Comparison of ENCODE assay signal across 30 cellular contexts in genomic region chr16:15971435-15971805, GRCh38. TPM values are rescaled to one million over a fixed set of nuclear protein-coding genes. Genes with fewer than 3 reads are reported as not detected.
DNase-seq lines count a peak whose midpoint lies in the region; FAIRE-seq and TF ChIP-seq lines count a peak whose summit lies in the region.
"Had no signal": no experiment of that assay in that cellular context is flagged by ENCODE, and none has a peak within 500 bp of the region (broad histone marks: within the 10 kb centered on the region; RNA-seq: fewer than 3 reads in every experiment).

No MANE protein-coding gene starts in this region.

- no peak overlapping the region for H3K56ac ChIP-seq in H1 (replicated peaks; ENCODE audit: insufficient read length, low read depth, low read length)

- H3K4me3 ChIP-seq in AG04450 (ENCODE audit: low read depth, low read length): no peak overlapping the region
- H3K4me3 ChIP-seq in HUES64 (ENCODE audit: low read length): peak overlapping the region; percentile 41
- peak overlapping the region in 3 of 4 experiments; percentile 20 to 40 (median 20); a peak in 4 of 8 replicates for H3K4me3 ChIP-seq in H1 (ENCODE audit: extremely low read depth in 1 of 4, insufficient read depth in 2 of 4, low read depth in 3 of 4, low read length in 4 of 4)
- no peak overlapping the region for H3K4me3 ChIP-seq in mesenchymal stem cell (ENCODE audit: insufficient read depth in 1 of 2, low read depth in 1 of 2, low read length in 2 of 2)
- H3K4me3 ChIP-seq: A549, dorsolateral prefrontal cortex, left ventricle myocardium inferior had no signal

- no peak overlapping the region for H3K27ac Mint-ChIP-seq in activated CD4-positive, alpha-beta memory T cell treated with anti-CD3 and anti-CD28 coated beads for 36 hours
- H3K27ac Mint-ChIP-seq: T-helper 17 cell had no signal

- peaks cover 5% of the 10 kb centered on the region for H3K23me2 ChIP-seq in H1 (ENCODE audit: low read depth, low read length)

- H3K36me3 ChIP-seq in HUES64 (ENCODE audit: insufficient read depth, low read length) (peaks cover 5% of the 10 kb centered on the region; the same call in 1 of the 2 replicates), H1 (ENCODE audit: control insufficient read depth in 2 of 4, insufficient read depth in 4 of 4, low read length in 3 of 4) (peaks cover 0 to 9% (median 3%) of the 10 kb centered on the region in 4 experiments; a peak in 2 of 8 replicates), mesenchymal stem cell (ENCODE audit: control insufficient read depth in 1 of 2, insufficient read depth in 2 of 2, low read depth in 1 of 2, low read length in 2 of 2) (peaks cover 0 to 12% of the 10 kb centered on the region in 2 experiments)
- H3K36me3 ChIP-seq: brain microvascular endothelial cell had no signal

- peaks cover 42% of the 10 kb centered on the region for H3K4me1 Mint-ChIP-seq in activated CD4-positive, alpha-beta memory T cell treated with anti-CD3 and anti-CD28 coated beads for 36 hours (ENCODE audit: low read depth)

- TF ChIP-seq CTCF in AG04450 (IDR thresholded peaks at IDR 0.05; ENCODE audit: low read depth, low read length): no peak
- TF ChIP-seq CTCF in H1 (IDR thresholded peaks at IDR 0.05; ENCODE audit: control extremely low read depth in 1 of 3, insufficient read depth in 1 of 3, low read depth in 1 of 3, low read length in 3 of 3): no peak

- H2AFZ ChIP-seq in H1 (ENCODE audit: low read length) (no peak overlapping the region), mesenchymal stem cell (ENCODE audit: low read depth, low read length) (no peak overlapping the region)

- no peaks in the 10 kb centered on the region for H3K27me3 Mint-ChIP-seq in activated CD4-positive, alpha-beta memory T cell treated with anti-CD3 and anti-CD28 coated beads for 36 hours
- H3K27me3 Mint-ChIP-seq: CD4-positive, CD25-positive, alpha-beta regulatory T cell; naive thymus-derived CD4-positive, alpha-beta T cell; T-helper 17 cell had no signal

- H3K4me2 ChIP-seq in H1 (ENCODE audit: insufficient read depth in 1 of 2, low read depth in 2 of 2, low read length in 2 of 2) (peak overlapping the region; percentile 48 to 66), mesenchymal stem cell (ENCODE audit: low read length, poor library complexity, severe bottlenecking) (no peak overlapping the region)
- H3K4me2 ChIP-seq: A549, KMS-11 had no signal

- H3K14ac ChIP-seq in H1 (ENCODE audit: insufficient read length) (no peak overlapping the region), mesenchymal stem cell (ENCODE audit: low read length in 2 of 2) (no peak overlapping the region)

- H3K4me1 ChIP-seq in HUES64 (ENCODE audit: insufficient read depth, low read length) (peaks cover 21% of the 10 kb centered on the region), H1 (replicated peaks in 1 of 4; ENCODE audit: control insufficient read depth in 3 of 4, insufficient read depth in 4 of 4, low read length in 3 of 4) (peaks cover 9 to 24% (median 17%) of the 10 kb centered on the region in 4 experiments), mesenchymal stem cell (ENCODE audit: control insufficient read depth, insufficient read depth, low read depth, low read length) (peaks cover 7% of the 10 kb centered on the region)

- peaks cover 25% of the 10 kb centered on the region for H3K9me3 Mint-ChIP-seq in activated CD4-positive, alpha-beta memory T cell treated with anti-CD3 and anti-CD28 coated beads for 36 hours

- no peak for TF ChIP-seq RAD21 in H1 (IDR thresholded peaks at IDR 0.05 in 1 of 2, conservative IDR thresholded peaks at IDR 0.05 in 1 of 2; ENCODE audit: low read depth in 2 of 2, low read length in 2 of 2)

- no peak overlapping the region for H3K23ac ChIP-seq in H1 (ENCODE audit: insufficient read length)
- no peak overlapping the region for H3K23ac ChIP-seq in mesenchymal stem cell (ENCODE audit: low read length in 2 of 2)

- H2BK15ac ChIP-seq in H1 (ENCODE audit: low read length) (no peak overlapping the region), mesenchymal stem cell (ENCODE audit: low read depth, poor library complexity, severe bottlenecking) (no peak overlapping the region)

- no peak overlapping the region for H3K4me3 Mint-ChIP-seq in activated CD4-positive, alpha-beta memory T cell treated with anti-CD3 and anti-CD28 coated beads for 36 hours
- H3K4me3 Mint-ChIP-seq: CD4-positive, CD25-positive, alpha-beta regulatory T cell; T-helper 17 cell had no signal

- H3K4ac ChIP-seq in H1 (replicated peaks; ENCODE audit: insufficient read length, low read depth, low read length) (no peak overlapping the region), mesenchymal stem cell (ENCODE audit: low read depth in 1 of 2, low read length in 2 of 2) (no peak overlapping the region)

- H3K9me3 ChIP-seq in AG04450 (ENCODE audit: control insufficient read depth, insufficient read depth, low read length): peaks cover 4% of the 10 kb centered on the region; the same call in 1 of the 2 replicates
- H3K9me3 ChIP-seq in HUES64 (ENCODE audit: insufficient read depth, low read depth, low read length): peaks cover 7% of the 10 kb centered on the region
- peaks cover 5 to 6% of the 10 kb centered on the region in 2 experiments; a peak in 2 of 4 replicates for H3K9me3 ChIP-seq in H1 (ENCODE audit: insufficient read depth in 2 of 2, low read depth in 1 of 2, low read length in 1 of 2)
- peaks cover 11% of the 10 kb centered on the region for H3K9me3 ChIP-seq in mesenchymal stem cell (ENCODE audit: control insufficient read depth, low read length)

- FAIRE-seq in H1 (lab: Jason Lieb, UNC): no peak
- FAIRE-seq: A549, HTR-8/SVneo, keratinocyte, TTC549 had no signal

- peak overlapping the region; percentile 82; the same call in 1 of the 2 replicates for H3K18ac ChIP-seq in H1 (ENCODE audit: extremely low read depth, low read length)
- peak overlapping the region in 1 of 2 experiments; percentile 47 for H3K18ac ChIP-seq in mesenchymal stem cell (ENCODE audit: low read depth in 1 of 2, low read length in 2 of 2)

- H3K27ac ChIP-seq in AG04450 (ENCODE audit: low read depth, low read length): peak overlapping the region; percentile 82
- H3K27ac ChIP-seq in HUES64 (ENCODE audit: low read depth, low read length): peak overlapping the region; percentile 98
- H3K27ac ChIP-seq in H1 (ENCODE audit: low read depth, low read length): peak overlapping the region; percentile 84
- peak overlapping the region; percentile 21 for H3K27ac ChIP-seq in mesenchymal stem cell (ENCODE audit: low read length, poor library complexity, severe bottlenecking)
- H3K27ac ChIP-seq: brain microvascular endothelial cell, dorsolateral prefrontal cortex, KMS-11, left ventricle myocardium inferior had no signal

- H2BK12ac ChIP-seq in H1 (ENCODE audit: low read depth, low read length) (peak overlapping the region; percentile 97), mesenchymal stem cell (ENCODE audit: low read length in 2 of 2) (no peak overlapping the region)

- peaks cover 28% of the 10 kb centered on the region for H3K36me3 Mint-ChIP-seq in activated CD4-positive, alpha-beta memory T cell treated with anti-CD3 and anti-CD28 coated beads for 36 hours

- H3K9ac ChIP-seq in HUES64 (ENCODE audit: low read depth, low read length) (peak overlapping the region; percentile 70), H1 (replicated peaks in 1 of 4; ENCODE audit: extremely low read depth in 1 of 4, low read depth in 3 of 4, low read length in 3 of 4) (peak overlapping the region in 3 of 4 experiments; percentile 3 to 23 (median 20); a peak in 4 of 7 replicates), mesenchymal stem cell (ENCODE audit: low read length) (no peak overlapping the region)
- H3K9ac ChIP-seq: KMS-11 had no signal

- POLR2A ChIA-PET in AG04450 (lab: Yijun Ruan, JAX): no interaction called here
- POLR2A ChIA-PET in H1 (lab: Charles Lee; ENCODE audit: partially characterized antibody): interaction anchor here (1.0 to 2.9 kb wide), 8 partner anchors 9 to 85 kb away, joined by 3 to 19 read pairs (median 7); partner anchors contain the start of gene CEP20
- POLR2A ChIA-PET in activated CD4-positive, alpha-beta memory T cell treated with anti-CD3 and anti-CD28 coated beads for 36 hours (lab: Charles Lee): no interaction called here

- H4K8ac ChIP-seq in H1 (ENCODE audit: extremely low read depth, insufficient read depth, low read length) (no peak overlapping the region), mesenchymal stem cell (ENCODE audit: low read length) (no peak overlapping the region)

- DNase-seq in AG04450 (ENCODE audit: low read depth, low spot score): no peak
- peak in 1 of 2 experiments; percentile 38 for DNase-seq in H1 (ENCODE audit: low read depth in 1 of 2, low spot score in 2 of 2)
- DNase-seq in mesenchymal stem cell: no peak
- DNase-seq in posterior cingulate gyrus: no peak
- no peak for DNase-seq in activated CD4-positive, alpha-beta memory T cell treated with anti-CD3 and anti-CD28 coated beads for 36 hours
- no peak for DNase-seq in 8988T
- DNase-seq in NCI-H1436 (lab: John Stamatoyannopoulos, UW): no peak
- DNase-seq: activated naive CD4-positive, alpha-beta T cell treated with Interleukin-2 at 50 U/mL for 16 hours; AML-193; brain microvascular endothelial cell; CD4-positive, CD25-positive, alpha-beta regulatory T cell; cerebellar nuclear complex; DMS79 treated with DMSO at 0.1 percent for 48 hours; dorsolateral prefrontal cortex; GF-D8; left ventricle myocardium inferior; MM.1S; naive thymus-derived CD4-positive, alpha-beta T cell; NCI-H1417; NCI-H2029 treated with DMSO at 0.1 percent for 48 hours; NCI-H524 treated with DMSO at 0.1 percent for 48 hours; NK-92 treated with Interleukin-12 subunit alpha and Interleukin-12 subunit beta, amount 100 ng/mL, for 24 hours; stimulated activated CD4-positive, alpha-beta T cell treated with anti-CD3 and anti-CD28 coated beads, Interleukin-4, amount 100 ng/mL, for 1 hour; T-helper 17 cell had no signal

- peaks cover 21 to 80% of the 10 kb centered on the region in 2 experiments for H3K79me2 ChIP-seq in H1 (ENCODE audit: control insufficient read depth in 1 of 2, insufficient read depth in 2 of 2, low read length in 2 of 2)

- TF ChIP-seq POLR2A in H1 (IDR thresholded peaks at IDR 0.05; ENCODE audit: control extremely low read depth in 1 of 2, low read depth in 2 of 2, low read length in 2 of 2): no peak

- H4K5ac ChIP-seq in H1 (ENCODE audit: insufficient read length, low read depth, low read length): no peak overlapping the region

- peaks cover 0 to 10% of the 10 kb centered on the region in 2 experiments for H4K20me1 ChIP-seq in H1 (replicated peaks in 1 of 2; ENCODE audit: control insufficient read depth in 1 of 2, insufficient read depth in 2 of 2, low read length in 2 of 2)

- H4K91ac ChIP-seq in H1 (replicated peaks; ENCODE audit: insufficient read length, low read length) (peak overlapping the region; percentile 19), mesenchymal stem cell (ENCODE audit: low read length) (no peak overlapping the region)

- intact Hi-C loops in posterior cingulate gyrus (cut with DNase I): no loop called here
- intact Hi-C loops in activated CD4-positive, alpha-beta memory T cell treated with anti-CD3 and anti-CD28 coated beads for 36 hours (cut with micrococcal nuclease): no loop called here

- H3K79me1 ChIP-seq in H1 (ENCODE audit: low read depth, low read length): peaks cover 26% of the 10 kb centered on the region
- H3K79me1 ChIP-seq in mesenchymal stem cell (replicated peaks; ENCODE audit: low read length, poor library complexity, severe bottlenecking): peaks cover 28% of the 10 kb centered on the region

- H2BK5ac ChIP-seq in H1 (ENCODE audit: low read depth, low read length) (peak overlapping the region; percentile 85; the same call in 1 of the 2 replicates), mesenchymal stem cell (ENCODE audit: low read depth, low read length, poor library complexity, severe bottlenecking) (no peak overlapping the region)

- peak overlapping the region; percentile 41; the same call in 1 of the 2 replicates for H2BK20ac ChIP-seq in H1 (ENCODE audit: low read length)

- CTCF ChIA-PET in AG04450 (lab: Charles Lee) (no interaction called here), H1 (lab: Charles Lee; ENCODE audit: partially characterized antibody) (interaction anchor here (0.8 kb wide), 1 partner anchor 15 kb away, joined by 3 read pairs; no protein-coding TSS in a partner anchor)
- CTCF ChIA-PET in activated CD4-positive, alpha-beta memory T cell treated with anti-CD3 and anti-CD28 coated beads for 36 hours (lab: Charles Lee): no interaction called here

- no peak for TF ChIP-seq EP300 in H1 (IDR thresholded peaks at IDR 0.05; ENCODE audit: borderline replicate concordance in 1 of 2, low read depth in 2 of 2, low read length in 2 of 2)

- H2BK120ac ChIP-seq in H1 (replicated peaks; ENCODE audit: low read depth, low read length) (no peak overlapping the region), mesenchymal stem cell (ENCODE audit: low read depth, low read length) (no peak overlapping the region)

- H3K27me3 ChIP-seq in AG04450 (ENCODE audit: control insufficient read depth, insufficient read depth, low read length) (no peaks in the 10 kb centered on the region), HUES64 (ENCODE audit: insufficient read depth, low read length) (no peaks in the 10 kb centered on the region), H1 (replicated peaks in 1 of 4; ENCODE audit: control insufficient read depth in 3 of 4, extremely low read depth in 1 of 4, insufficient read depth in 3 of 4, low read length in 3 of 4) (no peaks in the 10 kb centered on the region), mesenchymal stem cell (ENCODE audit: control insufficient read depth in 1 of 2, insufficient read depth in 1 of 2, low read length in 2 of 2) (no peaks in the 10 kb centered on the region)
- H3K27me3 ChIP-seq: brain microvascular endothelial cell, dorsolateral prefrontal cortex had no signal

- WGBS in HUES64: 20% methylated on average over 9 of the region's 9 CpGs
- 39% methylated on average over 9 of the region's 9 CpGs; no CpG with 5 or more reads in 1 of the 2 experiments for WGBS in H1 (ENCODE audit: extremely low coverage in 1 of 2, insufficient coverage in 1 of 2, insufficient read length in 1 of 2, insufficient replicate concordance in 2 of 2, low coverage in 1 of 2, low lambda C conversion rate in 2 of 2, missing lambda C conversion rate in 1 of 2), 2 experiments
- 69% methylated on average over 9 of the region's 9 CpGs for WGBS in mesenchymal stem cell

- no peak overlapping the region for H2AK5ac ChIP-seq in H1 (ENCODE audit: low read depth, low read length)
- H2AK5ac ChIP-seq in mesenchymal stem cell (ENCODE audit: low read length, severe bottlenecking): peak overlapping the region; percentile 14

RNA-seq across cellular contexts. Expression of gene ABCC1, which starts 22.0 kb away (rescaled TPM):
- polyA plus RNA-seq in AG04450 (2011; rRNA removed): 69.7 and 102 TPM in 2 replicates
- polyA minus RNA-seq in AG04450 (2011; rRNA and poly(A)+ RNA removed): 290 and 395 TPM in 2 replicates
- polyA plus RNA-seq in HUES64 (2013, experiment 1 of 2): 20.3 TPM
- polyA plus RNA-seq in HUES64 (2013, experiment 2 of 2): 26.2 TPM
- total RNA-seq in H1 (2021; fragmentation: NEBNext Ultra II Directional; extraction: Animal tissue kit (Norgen Biotek cat#: 25700)): 65.7 and 66.8 TPM in 2 replicates
- polyA plus RNA-seq in H1 (2011; rRNA removed): 42.6 and 73.9 TPM in 2 replicates
- polyA plus RNA-seq in H1 (2011; cell fraction: cytosol; rRNA removed): 25.1 TPM
- 102 TPM for polyA plus RNA-seq in H1 (2011; cell fraction: nucleus; rRNA removed)
- 54.4 to 58.9 TPM (median 57.1 TPM) in 4 replicates for polyA plus RNA-seq in H1 (2012, experiment 1 of 2)
- 24.2 TPM for polyA plus RNA-seq in H1 (2012, experiment 2 of 2)
- polyA plus RNA-seq in H1 (2013, experiment 1 of 2): 67.0 TPM
- 55.1 TPM for polyA plus RNA-seq in H1 (2013, experiment 2 of 2)
- 121 and 123 TPM in 2 replicates for polyA minus RNA-seq in H1 (2011; rRNA and poly(A)+ RNA removed)
- 62.4 TPM for polyA minus RNA-seq in H1 (2011; cell fraction: cytosol; rRNA and poly(A)+ RNA removed)
- 75.8 TPM for polyA minus RNA-seq in H1 (2011; cell fraction: nucleus; rRNA and poly(A)+ RNA removed)
- 42.8 TPM for polyA plus RNA-seq in mesenchymal stem cell (2013, experiment 1 of 2)
- polyA plus RNA-seq in mesenchymal stem cell (2013, experiment 2 of 2): 39.9 TPM
- 10 to 100 TPM; 49.1 to 50.3 TPM for total RNA-seq in activated CD4-positive, alpha-beta memory T cell treated with anti-CD3 and anti-CD28 coated beads for 36 hours

Comparison
In these comparisons a context has a peak if more than half of its experiments do, and no peak if none do; other contexts are left out.
1. H3K27ac ChIP-seq: peak in every context shown above with its lines; median percentile 98 in HUES64; 84 in H1; 82 in AG04450; 21 in mesenchymal stem cell.
2. H3K4me3 ChIP-seq: peak in HUES64 (single experiment) and H1 (3 of 4); none in AG04450 (single experiment) and mesenchymal stem cell (0 of 2).